ENCODE assay signal across 1 cellular context in genomic region chr6:113969888-113970807, GRCh38.
TF ChIP-seq lines count a peak whose summit lies in the region.

No MANE protein-coding gene starts in this region.

TF ChIP-seq in HepG2, 621 proteins besides CTCF, POLR2A, EP300 and RAD21 (continued from another document and continues in another):
- peak; percentile 26; the same call in 1 of the 2 replicates for TF ChIP-seq ZMYM4 (CRISPR knock-in tag; IDR thresholded peaks at IDR 0.05)
- no peak for TF ChIP-seq ZNF33A (CRISPR knock-in tag; IDR thresholded peaks at IDR 0.05; ENCODE audit: borderline replicate concordance)
- TF ChIP-seq, protein P1, sequence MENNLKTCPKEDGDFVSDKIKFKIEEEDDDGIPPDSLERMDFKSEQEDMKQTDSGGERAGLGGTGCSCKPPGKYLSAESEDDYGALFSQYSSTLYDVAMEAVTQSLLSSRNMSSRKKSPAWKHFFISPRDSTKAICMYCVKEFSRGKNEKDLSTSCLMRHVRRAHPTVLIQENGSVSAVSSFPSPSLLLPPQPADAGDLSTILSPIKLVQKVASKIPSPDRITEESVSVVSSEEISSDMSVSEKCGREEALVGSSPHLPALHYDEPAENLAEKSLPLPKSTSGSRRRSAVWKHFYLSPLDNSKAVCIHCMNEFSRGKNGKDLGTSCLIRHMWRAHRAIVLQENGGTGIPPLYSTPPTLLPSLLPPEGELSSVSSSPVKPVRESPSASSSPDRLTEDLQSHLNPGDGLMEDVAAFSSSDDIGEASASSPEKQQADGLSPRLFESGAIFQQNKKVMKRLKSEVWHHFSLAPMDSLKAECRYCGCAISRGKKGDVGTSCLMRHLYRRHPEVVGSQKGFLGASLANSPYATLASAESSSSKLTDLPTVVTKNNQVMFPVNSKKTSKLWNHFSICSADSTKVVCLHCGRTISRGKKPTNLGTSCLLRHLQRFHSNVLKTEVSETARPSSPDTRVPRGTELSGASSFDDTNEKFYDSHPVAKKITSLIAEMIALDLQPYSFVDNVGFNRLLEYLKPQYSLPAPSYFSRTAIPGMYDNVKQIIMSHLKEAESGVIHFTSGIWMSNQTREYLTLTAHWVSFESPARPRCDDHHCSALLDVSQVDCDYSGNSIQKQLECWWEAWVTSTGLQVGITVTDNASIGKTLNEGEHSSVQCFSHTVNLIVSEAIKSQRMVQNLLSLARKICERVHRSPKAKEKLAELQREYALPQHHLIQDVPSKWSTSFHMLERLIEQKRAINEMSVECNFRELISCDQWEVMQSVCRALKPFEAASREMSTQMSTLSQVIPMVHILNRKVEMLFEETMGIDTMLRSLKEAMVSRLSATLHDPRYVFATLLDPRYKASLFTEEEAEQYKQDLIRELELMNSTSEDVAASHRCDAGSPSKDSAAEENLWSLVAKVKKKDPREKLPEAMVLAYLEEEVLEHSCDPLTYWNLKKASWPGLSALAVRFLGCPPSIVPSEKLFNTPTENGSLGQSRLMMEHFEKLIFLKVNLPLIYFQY (CRISPR knock-in tag; IDR thresholded peaks at IDR 0.05; ENCODE audit: borderline replicate concordance): no peak
- TF ChIP-seq, protein P2, sequence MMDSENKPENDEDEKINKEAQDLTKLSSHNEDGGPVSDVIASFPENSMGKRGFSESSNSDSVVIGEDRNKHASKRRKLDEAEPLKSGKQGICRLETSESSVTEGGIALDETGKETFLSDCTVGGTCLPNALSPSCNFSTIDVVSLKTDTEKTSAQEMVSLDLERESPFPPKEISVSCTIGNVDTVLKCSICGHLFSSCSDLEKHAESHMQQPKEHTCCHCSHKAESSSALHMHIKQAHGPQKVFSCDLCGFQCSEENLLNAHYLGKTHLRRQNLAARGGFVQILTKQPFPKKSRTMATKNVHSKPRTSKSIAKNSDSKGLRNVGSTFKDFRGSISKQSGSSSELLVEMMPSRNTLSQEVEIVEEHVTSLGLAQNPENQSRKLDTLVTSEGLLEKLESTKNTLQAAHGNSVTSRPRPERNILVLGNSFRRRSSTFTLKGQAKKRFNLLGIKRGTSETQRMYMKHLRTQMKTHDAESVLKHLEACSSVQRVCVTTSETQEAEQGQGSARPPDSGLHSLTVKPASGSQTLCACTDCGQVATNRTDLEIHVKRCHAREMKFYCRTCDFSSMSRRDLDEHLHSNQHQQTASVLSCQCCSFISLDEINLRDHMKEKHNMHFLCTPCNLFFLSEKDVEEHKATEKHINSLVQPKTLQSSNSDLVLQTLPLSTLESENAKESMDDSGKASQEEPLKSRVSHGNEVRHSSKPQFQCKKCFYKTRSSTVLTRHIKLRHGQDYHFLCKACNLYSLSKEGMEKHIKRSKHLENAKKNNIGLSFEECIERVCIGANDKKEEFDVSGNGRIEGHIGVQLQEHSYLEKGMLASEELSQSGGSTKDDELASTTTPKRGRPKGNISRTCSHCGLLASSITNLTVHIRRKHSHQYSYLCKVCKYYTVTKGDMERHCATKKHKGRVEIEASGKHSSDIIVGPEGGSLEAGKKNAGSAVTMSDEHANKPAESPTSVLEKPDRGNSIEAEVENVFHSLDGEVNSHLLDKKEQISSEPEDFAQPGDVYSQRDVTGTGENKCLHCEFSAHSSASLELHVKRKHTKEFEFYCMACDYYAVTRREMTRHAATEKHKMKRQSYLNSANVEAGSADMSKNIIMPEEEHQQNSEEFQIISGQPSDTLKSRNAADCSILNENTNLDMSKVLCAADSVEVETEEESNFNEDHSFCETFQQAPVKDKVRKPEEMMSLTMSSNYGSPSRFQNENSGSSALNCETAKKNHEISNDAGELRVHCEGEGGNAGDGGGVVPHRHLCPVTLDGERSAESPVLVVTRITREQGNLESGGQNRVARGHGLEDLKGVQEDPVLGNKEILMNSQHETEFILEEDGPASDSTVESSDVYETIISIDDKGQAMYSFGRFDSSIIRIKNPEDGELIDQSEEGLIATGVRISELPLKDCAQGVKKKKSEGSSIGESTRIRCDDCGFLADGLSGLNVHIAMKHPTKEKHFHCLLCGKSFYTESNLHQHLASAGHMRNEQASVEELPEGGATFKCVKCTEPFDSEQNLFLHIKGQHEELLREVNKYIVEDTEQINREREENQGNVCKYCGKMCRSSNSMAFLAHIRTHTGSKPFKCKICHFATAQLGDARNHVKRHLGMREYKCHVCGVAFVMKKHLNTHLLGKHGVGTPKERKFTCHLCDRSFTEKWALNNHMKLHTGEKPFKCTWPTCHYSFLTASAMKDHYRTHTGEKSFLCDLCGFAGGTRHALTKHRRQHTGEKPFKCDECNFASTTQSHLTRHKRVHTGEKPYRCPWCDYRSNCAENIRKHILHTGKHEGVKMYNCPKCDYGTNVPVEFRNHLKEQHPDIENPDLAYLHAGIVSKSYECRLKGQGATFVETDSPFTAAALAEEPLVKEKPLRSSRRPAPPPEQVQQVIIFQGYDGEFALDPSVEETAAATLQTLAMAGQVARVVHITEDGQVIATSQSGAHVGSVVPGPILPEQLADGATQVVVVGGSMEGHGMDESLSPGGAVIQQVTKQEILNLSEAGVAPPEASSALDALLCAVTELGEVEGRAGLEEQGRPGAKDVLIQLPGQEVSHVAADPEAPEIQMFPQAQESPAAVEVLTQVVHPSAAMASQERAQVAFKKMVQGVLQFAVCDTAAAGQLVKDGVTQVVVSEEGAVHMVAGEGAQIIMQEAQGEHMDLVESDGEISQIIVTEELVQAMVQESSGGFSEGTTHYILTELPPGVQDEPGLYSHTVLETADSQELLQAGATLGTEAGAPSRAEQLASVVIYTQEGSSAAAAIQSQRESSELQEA (CRISPR knock-in tag; IDR thresholded peaks at IDR 0.05; ENCODE audit: not compliant biosample characterization): no peak
- no peak for TF ChIP-seq ZNF883 (CRISPR knock-in tag; IDR thresholded peaks at IDR 0.05; ENCODE audit: not compliant biosample characterization)
- TF ChIP-seq SOX5 (CRISPR knock-in tag; IDR thresholded peaks at IDR 0.05; ENCODE audit: borderline replicate concordance): no peak
- no peak for TF ChIP-seq DPF2 (CRISPR knock-in tag; IDR thresholded peaks at IDR 0.05; ENCODE audit: borderline replicate concordance, low read depth)
- no peak for TF ChIP-seq CHD4 (IDR thresholded peaks at IDR 0.05; ENCODE audit: borderline replicate concordance, low read length)
- TF ChIP-seq NRL (CRISPR knock-in tag; IDR thresholded peaks at IDR 0.05; ENCODE audit: borderline replicate concordance): no peak
- 0 out of 2 replicates have a peak, but pooled peaks have one; percentile 16 for TF ChIP-seq ZNF776 (CRISPR knock-in tag; IDR thresholded peaks at IDR 0.05)
- no peak for TF ChIP-seq ZNF619 (CRISPR knock-in tag; IDR thresholded peaks at IDR 0.05)
- no peak for TF ChIP-seq SALL1 (CRISPR knock-in tag; IDR thresholded peaks at IDR 0.05)
- TF ChIP-seq PHF5A (CRISPR knock-in tag; IDR thresholded peaks at IDR 0.05; ENCODE audit: low read depth, unreplicated experiment): no peak
- no peak for TF ChIP-seq PBX3 (CRISPR knock-in tag; IDR thresholded peaks at IDR 0.05; ENCODE audit: borderline replicate concordance)
- no peak for TF ChIP-seq ZNF138 (CRISPR knock-in tag; IDR thresholded peaks at IDR 0.05; ENCODE audit: low read depth)
- TF ChIP-seq, protein P3, sequence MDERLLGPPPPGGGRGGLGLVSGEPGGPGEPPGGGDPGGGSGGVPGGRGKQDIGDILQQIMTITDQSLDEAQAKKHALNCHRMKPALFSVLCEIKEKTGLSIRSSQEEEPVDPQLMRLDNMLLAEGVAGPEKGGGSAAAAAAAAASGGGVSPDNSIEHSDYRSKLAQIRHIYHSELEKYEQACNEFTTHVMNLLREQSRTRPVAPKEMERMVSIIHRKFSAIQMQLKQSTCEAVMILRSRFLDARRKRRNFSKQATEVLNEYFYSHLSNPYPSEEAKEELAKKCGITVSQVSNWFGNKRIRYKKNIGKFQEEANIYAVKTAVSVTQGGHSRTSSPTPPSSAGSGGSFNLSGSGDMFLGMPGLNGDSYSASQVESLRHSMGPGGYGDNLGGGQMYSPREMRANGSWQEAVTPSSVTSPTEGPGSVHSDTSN (CRISPR knock-in tag; IDR thresholded peaks at IDR 0.05): no peak
- no peak; the same call in 1 of the 2 replicates for TF ChIP-seq NAIF1 (CRISPR knock-in tag; IDR thresholded peaks at IDR 0.05; ENCODE audit: borderline replicate concordance)
- no peak for TF ChIP-seq THRA (CRISPR knock-in tag; IDR thresholded peaks at IDR 0.05; ENCODE audit: borderline replicate concordance)
- no peak for TF ChIP-seq ZBTB37 (CRISPR knock-in tag; IDR thresholded peaks at IDR 0.05)
- TF ChIP-seq ZNF253 (CRISPR knock-in tag; IDR thresholded peaks at IDR 0.05; ENCODE audit: borderline replicate concordance): no peak; the same call in 1 of the 2 replicates
- TF ChIP-seq NR3C1 (CRISPR knock-in tag; IDR thresholded peaks at IDR 0.05): no peak
- TF ChIP-seq, protein P4, sequence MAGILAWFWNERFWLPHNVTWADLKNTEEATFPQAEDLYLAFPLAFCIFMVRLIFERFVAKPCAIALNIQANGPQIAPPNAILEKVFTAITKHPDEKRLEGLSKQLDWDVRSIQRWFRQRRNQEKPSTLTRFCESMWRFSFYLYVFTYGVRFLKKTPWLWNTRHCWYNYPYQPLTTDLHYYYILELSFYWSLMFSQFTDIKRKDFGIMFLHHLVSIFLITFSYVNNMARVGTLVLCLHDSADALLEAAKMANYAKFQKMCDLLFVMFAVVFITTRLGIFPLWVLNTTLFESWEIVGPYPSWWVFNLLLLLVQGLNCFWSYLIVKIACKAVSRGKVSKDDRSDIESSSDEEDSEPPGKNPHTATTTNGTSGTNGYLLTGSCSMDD (CRISPR knock-in tag; IDR thresholded peaks at IDR 0.05): no peak
- TF ChIP-seq, protein P5, sequence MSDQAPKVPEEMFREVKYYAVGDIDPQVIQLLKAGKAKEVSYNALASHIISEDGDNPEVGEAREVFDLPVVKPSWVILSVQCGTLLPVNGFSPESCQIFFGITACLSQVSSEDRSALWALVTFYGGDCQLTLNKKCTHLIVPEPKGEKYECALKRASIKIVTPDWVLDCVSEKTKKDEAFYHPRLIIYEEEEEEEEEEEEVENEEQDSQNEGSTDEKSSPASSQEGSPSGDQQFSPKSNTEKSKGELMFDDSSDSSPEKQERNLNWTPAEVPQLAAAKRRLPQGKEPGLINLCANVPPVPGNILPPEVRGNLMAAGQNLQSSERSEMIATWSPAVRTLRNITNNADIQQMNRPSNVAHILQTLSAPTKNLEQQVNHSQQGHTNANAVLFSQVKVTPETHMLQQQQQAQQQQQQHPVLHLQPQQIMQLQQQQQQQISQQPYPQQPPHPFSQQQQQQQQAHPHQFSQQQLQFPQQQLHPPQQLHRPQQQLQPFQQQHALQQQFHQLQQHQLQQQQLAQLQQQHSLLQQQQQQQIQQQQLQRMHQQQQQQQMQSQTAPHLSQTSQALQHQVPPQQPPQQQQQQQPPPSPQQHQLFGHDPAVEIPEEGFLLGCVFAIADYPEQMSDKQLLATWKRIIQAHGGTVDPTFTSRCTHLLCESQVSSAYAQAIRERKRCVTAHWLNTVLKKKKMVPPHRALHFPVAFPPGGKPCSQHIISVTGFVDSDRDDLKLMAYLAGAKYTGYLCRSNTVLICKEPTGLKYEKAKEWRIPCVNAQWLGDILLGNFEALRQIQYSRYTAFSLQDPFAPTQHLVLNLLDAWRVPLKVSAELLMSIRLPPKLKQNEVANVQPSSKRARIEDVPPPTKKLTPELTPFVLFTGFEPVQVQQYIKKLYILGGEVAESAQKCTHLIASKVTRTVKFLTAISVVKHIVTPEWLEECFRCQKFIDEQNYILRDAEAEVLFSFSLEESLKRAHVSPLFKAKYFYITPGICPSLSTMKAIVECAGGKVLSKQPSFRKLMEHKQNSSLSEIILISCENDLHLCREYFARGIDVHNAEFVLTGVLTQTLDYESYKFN (CRISPR knock-in tag; conservative IDR thresholded peaks at IDR 0.05): 0 out of 2 replicates have a peak, but pooled peaks have one; percentile 12
- no peak for TF ChIP-seq MIER2 (CRISPR knock-in tag; IDR thresholded peaks at IDR 0.05)
- no peak for TF ChIP-seq ZNF652 (CRISPR knock-in tag; IDR thresholded peaks at IDR 0.05; ENCODE audit: borderline replicate concordance, low read depth)
- no peak for TF ChIP-seq THAP11 (CRISPR knock-in tag; IDR thresholded peaks at IDR 0.05)
- no peak for TF ChIP-seq CHD2 (IDR thresholded peaks at IDR 0.05; ENCODE audit: low read depth, low read length)
- TF ChIP-seq ZNF234 (CRISPR knock-in tag; conservative IDR thresholded peaks at IDR 0.05): no peak
- TF ChIP-seq, protein P6, sequence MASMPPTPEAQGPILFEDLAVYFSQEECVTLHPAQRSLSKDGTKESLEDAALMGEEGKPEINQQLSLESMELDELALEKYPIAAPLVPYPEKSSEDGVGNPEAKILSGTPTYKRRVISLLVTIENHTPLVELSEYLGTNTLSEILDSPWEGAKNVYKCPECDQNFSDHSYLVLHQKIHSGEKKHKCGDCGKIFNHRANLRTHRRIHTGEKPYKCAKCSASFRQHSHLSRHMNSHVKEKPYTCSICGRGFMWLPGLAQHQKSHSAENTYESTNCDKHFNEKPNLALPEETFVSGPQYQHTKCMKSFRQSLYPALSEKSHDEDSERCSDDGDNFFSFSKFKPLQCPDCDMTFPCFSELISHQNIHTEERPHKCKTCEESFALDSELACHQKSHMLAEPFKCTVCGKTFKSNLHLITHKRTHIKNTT (CRISPR knock-in tag; IDR thresholded peaks at IDR 0.05): no peak
- TF ChIP-seq REXO4 (CRISPR knock-in tag; IDR thresholded peaks at IDR 0.05; ENCODE audit: borderline replicate concordance): no peak
